Comparison of ENCODE assay signal across 26 cellular contexts in genomic region chr18:12933323-12933722, GRCh38.
"Had no signal": no experiment of that assay in that cellular context is flagged by ENCODE, and none has a peak within 500 bp of the region (broad histone marks: within the 10 kb centered on the region; RNA-seq: fewer than 3 reads in every experiment).

No MANE protein-coding gene starts in this region.

- H3K27me3 ChIP-seq: right atrium auricular region, sigmoid colon, stomach, testis, tibial nerve, upper lobe of left lung, uterus had no signal

- H3K4me3 ChIP-seq: coronary artery, esophagus squamous epithelium, lung, mucosa of descending colon, prostate gland, right atrium auricular region, sigmoid colon, stomach, testis, tibial nerve, upper lobe of left lung, uterus had no signal

- H2AFZ ChIP-seq: parathyroid adenoma had no signal

- H3K27ac ChIP-seq: coronary artery, esophagus squamous epithelium, parathyroid adenoma, prostate gland, right atrium auricular region, sigmoid colon, stomach, testis, tibial nerve, upper lobe of left lung, uterus had no signal

- H3K79me2 ChIP-seq: parathyroid adenoma had no signal

- H3K36me3 ChIP-seq: esophagus squamous epithelium, prostate gland, right atrium auricular region, sigmoid colon, stomach, tibial nerve, upper lobe of left lung, uterus had no signal

- H3K9ac ChIP-seq: parathyroid adenoma had no signal

- H3K4me1 ChIP-seq: parathyroid adenoma, prostate gland, testis, uterus had no signal

- H3K9me3 ChIP-seq: esophagus squamous epithelium, mucosa of descending colon, prostate gland, right atrium auricular region, sigmoid colon, stomach, testis, tibial nerve, upper lobe of left lung, uterus had no signal

- DNase-seq: effector memory CD8-positive, alpha-beta T cell; erythroblast; esophagus squamous epithelium; head of caudate nucleus; mesenchymal stem cell; mucosa of descending colon; naive B cell; sigmoid colon; stimulated activated CD4-positive, alpha-beta T cell treated with anti-CD3 and anti-CD28 coated beads, Interleukin-2, amount 100 ng/mL, for 24 hours; stimulated activated CD4-positive, alpha-beta T cell treated with anti-CD3 and anti-CD28 coated beads, Interleukin-4, amount 100 ng/mL, for 24 hours; stimulated activated naive CD4-positive, alpha-beta T cell treated with Interleukin-2 at 50 U/mL for 16 hours; stomach; testis; upper lobe of left lung; uterus had no signal

- FAIRE-seq: endometrium, frontal cortex, keratinocyte had no signal

- ATAC-seq: effector memory CD8-positive, alpha-beta T cell; mucosa of descending colon; natural killer cell treated with Interleukin-12 subunit alpha and Interleukin-12 subunit beta and Interleukin-15 and Interleukin-18, amount 100 ng/mL, for 72 hours; stimulated activated effector memory CD8-positive, alpha-beta T cell treated with anti-CD3 and anti-CD28 coated beads, Interleukin-12 subunit alpha, Interleukin-12 subunit beta, amount 100 ng/mL, for 72 hours had no signal
